15 cellular contexts compared by ENCODE assay signal in genomic region chr13:61728468-61728867, GRCh38.
DNase-seq lines count a peak whose midpoint lies in the region; ATAC-seq and TF ChIP-seq lines count a peak whose summit lies in the region.
"Had no signal": no experiment of that assay in that cellular context is flagged by ENCODE, and none has a peak within 500 bp of the region (broad histone marks: within the 10 kb centered on the region; RNA-seq: fewer than 3 reads in every experiment).

No MANE protein-coding gene starts in this region.

- no peaks in the 10 kb centered on the region for H3F3A ChIP-seq in SK-N-SH (replicated peaks; ENCODE audit: insufficient read depth)
- H3F3A ChIP-seq in smooth muscle cell (ENCODE audit: low read depth): no peaks in the 10 kb centered on the region

- no peaks in the 10 kb centered on the region for H3K4me1 Mint-ChIP-seq in stimulated activated effector memory CD8-positive, alpha-beta T cell treated with anti-CD3 and anti-CD28 coated beads, Interleukin-12 subunit alpha, Interleukin-12 subunit beta, amount 100 ng/mL, for 72 hours
- H3K4me1 Mint-ChIP-seq: activated CD4-positive, alpha-beta T cell treated with anti-CD3 and anti-CD28 coated beads, Interleukin-2, amount 10 ng/mL, durations not matched to agents 7 days and 5 days had no signal

- POLR2A ChIA-PET in SK-N-SH (lab: Yijun Ruan, JAX): no interaction called here

- H3K9me3 Mint-ChIP-seq in stimulated activated effector memory CD8-positive, alpha-beta T cell treated with anti-CD3 and anti-CD28 coated beads, Interleukin-12 subunit alpha, Interleukin-12 subunit beta, amount 100 ng/mL, for 72 hours: peaks cover 14% of the 10 kb centered on the region

- TF ChIP-seq RAD21 in SK-N-SH (IDR thresholded peaks at IDR 0.05; ENCODE audit: low read length): 0 out of 2 replicates have a peak, but pooled peaks have one; percentile 1

- no peak overlapping the region for H3K4me2 ChIP-seq in SK-N-SH
- no peak overlapping the region for H3K4me2 ChIP-seq in smooth muscle cell

- H3K27ac ChIP-seq in SK-N-SH (ENCODE audit: low read depth in 2 of 2, low read length in 1 of 2) (no peak overlapping the region), smooth muscle cell (ENCODE audit: low read depth) (peak overlapping the region; percentile 37)
- H3K27ac ChIP-seq: transverse colon had no signal

- H3K4me1 ChIP-seq in SK-N-SH (ENCODE audit: control insufficient read depth in 1 of 2, insufficient read depth in 2 of 2, low read depth in 1 of 2, low read length in 1 of 2) (peaks cover 4% of the 10 kb centered on the region in 2 experiments; a peak in 2 of 4 replicates), smooth muscle cell (ENCODE audit: low read depth) (no peaks in the 10 kb centered on the region)
- H3K4me1 ChIP-seq: transverse colon had no signal

- 44% methylated on average over 1 of the region's 1 CpG for WGBS in SK-N-SH (ENCODE audit: low lambda C conversion rate)
- WGBS in smooth muscle cell (ENCODE audit: low lambda C conversion rate): 100% methylated on average over 1 of the region's 1 CpG

- CTCF ChIA-PET in SK-N-SH (lab: Yijun Ruan, JAX): interaction anchor here (0.5 to 1.1 kb wide), 2 partner anchors 13 to 48 kb away, joined by 3 to 4 read pairs; no protein-coding TSS in a partner anchor

- H3K36me3 ChIP-seq in SK-N-SH (replicated peaks in 1 of 2; ENCODE audit: control insufficient read depth in 1 of 2, insufficient read depth in 2 of 2, low read length in 1 of 2): no peaks in the 10 kb centered on the region
- H3K36me3 ChIP-seq in smooth muscle cell (ENCODE audit: low read depth): no peaks in the 10 kb centered on the region
- H3K36me3 ChIP-seq: transverse colon had no signal

- H3K79me2 ChIP-seq in SK-N-SH (ENCODE audit: insufficient read depth): no peaks in the 10 kb centered on the region
- H3K79me2 ChIP-seq in smooth muscle cell (ENCODE audit: low read depth): no peaks in the 10 kb centered on the region

- H4K20me1 ChIP-seq in SK-N-SH (ENCODE audit: insufficient read depth) (no peaks in the 10 kb centered on the region), smooth muscle cell (ENCODE audit: low read depth) (no peaks in the 10 kb centered on the region)

- TF ChIP-seq CTCF in SK-N-SH (IDR thresholded peaks at IDR 0.05): no peak
- no peak for TF ChIP-seq CTCF in smooth muscle cell (IDR thresholded peaks at IDR 0.05; ENCODE audit: borderline replicate concordance, insufficient read depth, poor library complexity, severe bottlenecking)

- no peak overlapping the region for H3K4me3 Mint-ChIP-seq in stimulated activated effector memory CD8-positive, alpha-beta T cell treated with anti-CD3 and anti-CD28 coated beads, Interleukin-12 subunit alpha, Interleukin-12 subunit beta, amount 100 ng/mL, for 72 hours
- H3K4me3 Mint-ChIP-seq: activated CD4-positive, alpha-beta T cell treated with anti-CD3 and anti-CD28 coated beads, Interleukin-2, amount 10 ng/mL, durations not matched to agents 7 days and 5 days; effector memory CD8-positive, alpha-beta T cell had no signal

- no peaks in the 10 kb centered on the region for H3K36me3 Mint-ChIP-seq in stimulated activated effector memory CD8-positive, alpha-beta T cell treated with anti-CD3 and anti-CD28 coated beads, Interleukin-12 subunit alpha, Interleukin-12 subunit beta, amount 100 ng/mL, for 72 hours

- no peak overlapping the region for H3K9ac ChIP-seq in SK-N-SH
- H3K9ac ChIP-seq in smooth muscle cell (ENCODE audit: low read depth): no peak overlapping the region

- DNase-seq in SK-N-SH: peak; percentile 2
- DNase-seq in SK-MEL-5 (ENCODE audit: low read depth, low spot score): peak; percentile 73
- DNase-seq in globus pallidus (ENCODE audit: low spot score): peak; percentile 12
- no peak for DNase-seq in smooth muscle cell (lab: John Stamatoyannopoulos, UW; ENCODE audit: unreplicated experiment)
- DNase-seq in stimulated activated effector memory CD8-positive, alpha-beta T cell treated with anti-CD3 and anti-CD28 coated beads, Interleukin-12 subunit alpha, Interleukin-12 subunit beta, amount 100 ng/mL, for 72 hours (ENCODE audit: low spot score in 2 of 2): no peak
- no peak for DNase-seq in OCI-M2 (lab: John Stamatoyannopoulos, UW; ENCODE audit: unreplicated experiment)
- DNase-seq in iPS-NIHi11 (ENCODE audit: low spot score): no peak
- DNase-seq: activated CD4-positive, alpha-beta T cell treated with anti-CD3 and anti-CD28 coated beads, Interleukin-2, amount 10 ng/mL, durations not matched to agents 7 days and 5 days; effector memory CD8-positive, alpha-beta T cell; occipital lobe; OCI-M1; stimulated activated CD4-positive, alpha-beta T cell treated with anti-CD3 and anti-CD28 coated beads, Interleukin-15, amount 100 ng/mL, for 24 hours; T-helper 2 cell; transverse colon had no signal

- no peaks in the 10 kb centered on the region for H3K27me3 ChIP-seq in SK-N-SH (ENCODE audit: insufficient read depth)
- no peaks in the 10 kb centered on the region for H3K27me3 ChIP-seq in smooth muscle cell (ENCODE audit: low read depth)
- H3K27me3 ChIP-seq: transverse colon had no signal

- H3K4me3 ChIP-seq in SK-N-SH (ENCODE audit: low read depth in 2 of 2, low read length in 1 of 2) (no peak overlapping the region), smooth muscle cell (no peak overlapping the region)
- H3K4me3 ChIP-seq: transverse colon had no signal

- no peak for ATAC-seq in SK-N-SH treated with all-trans-retinoic acid at 6 μM for 48 hours
- no peak for ATAC-seq in stimulated activated effector memory CD8-positive, alpha-beta T cell treated with anti-CD3 and anti-CD28 coated beads, Interleukin-12 subunit alpha, Interleukin-12 subunit beta, amount 100 ng/mL, for 72 hours
- ATAC-seq: effector memory CD8-positive, alpha-beta T cell had no signal

- in situ Hi-C loops in SK-MEL-5 (cut with HindIII; ENCODE audit: low pct_unique_long_range_greater_than_20kb, low sequenced_read_pairs): no loop called here

- H3K27ac Mint-ChIP-seq in stimulated activated effector memory CD8-positive, alpha-beta T cell treated with anti-CD3 and anti-CD28 coated beads, Interleukin-12 subunit alpha, Interleukin-12 subunit beta, amount 100 ng/mL, for 72 hours: no peak overlapping the region
- H3K27ac Mint-ChIP-seq: activated CD4-positive, alpha-beta T cell treated with anti-CD3 and anti-CD28 coated beads, Interleukin-2, amount 10 ng/mL, durations not matched to agents 7 days and 5 days; effector memory CD8-positive, alpha-beta T cell had no signal

- no peak for TF ChIP-seq EP300 in SK-N-SH (IDR thresholded peaks at IDR 0.05; ENCODE audit: borderline replicate concordance in 1 of 2, low read depth in 1 of 2, low read length in 1 of 2)

- H3K9me3 ChIP-seq in SK-N-SH (no peaks in the 10 kb centered on the region), smooth muscle cell (replicated peaks; ENCODE audit: low read depth) (no peaks in the 10 kb centered on the region)
- H3K9me3 ChIP-seq: transverse colon had no signal

- no peak overlapping the region for H2AFZ ChIP-seq in SK-N-SH (ENCODE audit: low read depth)
- H2AFZ ChIP-seq in smooth muscle cell (ENCODE audit: low read depth): no peak overlapping the region

- no peaks in the 10 kb centered on the region; the same call in 1 of the 2 replicates for H3K9me2 ChIP-seq in SK-N-SH

TF ChIP-seq in SK-N-SH, 30 proteins besides CTCF, POLR2A, EP300 and RAD21 (continues in another document):
- TF ChIP-seq GABPA (IDR thresholded peaks at IDR 0.05; ENCODE audit: low read depth) (no peak), PBX3 (IDR thresholded peaks at IDR 0.05) (no peak), EZH2phosphoT487 (IDR thresholded peaks at IDR 0.05; ENCODE audit: borderline replicate concordance, low read depth) (no peak), RXRA (IDR thresholded peaks at IDR 0.05; ENCODE audit: borderline replicate concordance, low read depth) (no peak), CHD2 (IDR thresholded peaks at IDR 0.05; ENCODE audit: low read length, partially characterized antibody) (no peak), TEAD4 (IDR thresholded peaks at IDR 0.05; ENCODE audit: borderline replicate concordance, insufficient read depth) (no peak)

TF ChIP-seq in SK-N-SH treated with all-trans-retinoic acid at 6 μM for 48 hours, 23 proteins besides CTCF, POLR2A, EP300 and RAD21 (continues in another document):
- TF ChIP-seq PATZ1 (CRISPR knock-in tag; IDR thresholded peaks at IDR 0.05; ENCODE audit: borderline replicate concordance): no peak
- no peak for TF ChIP-seq ZC3H10 (CRISPR knock-in tag; IDR thresholded peaks at IDR 0.05)
- TF ChIP-seq ZNF70 (CRISPR knock-in tag; IDR thresholded peaks at IDR 0.05): no peak

Comparison
In these comparisons a context has a peak if more than half of its experiments do, and no peak if none do; other contexts are left out.
1. DNase-seq: peak in SK-N-SH (single experiment), SK-MEL-5 (single experiment) and globus pallidus (single experiment); none in smooth muscle cell (single experiment), stimulated activated effector memory CD8-positive, alpha-beta T cell treated with anti-CD3 and anti-CD28 coated beads, Interleukin-12 subunit alpha, Interleukin-12 subunit beta, amount 100 ng/mL, for 72 hours (0 of 2), OCI-M2 (single experiment) and iPS-NIHi11 (single experiment).